In genomic region chr2:130852521-130853115, GRCh38 we compare ENCODE assay signal across 15 cellular contexts.
"Had no signal": no experiment of that assay in that cellular context is flagged by ENCODE, and none has a peak within 500 bp of the region (broad histone marks: within the 10 kb centered on the region; RNA-seq: fewer than 3 reads in every experiment).

No MANE protein-coding gene starts in this region.

- H3K27me3 ChIP-seq: colonic mucosa, neural progenitor cell, pancreas had no signal

- H2AFZ ChIP-seq: neural progenitor cell had no signal

- H3K9me3 ChIP-seq: colonic mucosa, left lung, pancreas, thoracic aorta had no signal

- DNase-seq: activated CD4-positive, alpha-beta T cell treated with anti-CD3 and anti-CD28 coated beads for 48 hours; activated CD8-positive, alpha-beta T cell treated with anti-CD3 and anti-CD28 coated beads for 36 hours; activated effector memory CD4-positive, alpha-beta T cell treated with Interleukin-2 at 50 U/mL for 16 hours; activated naive CD4-positive, alpha-beta T cell treated with anti-CD3 and anti-CD28 coated beads, Interleukin-2, amount 50 U/mL, for 16 hours; activated T-cell treated with anti-CD3 and anti-CD28 coated beads, Interleukin-2, amount 50 U/mL, for 4 hours; colonic mucosa; hippocampal formation; mammary epithelial cell; stimulated activated CD4-positive, alpha-beta T cell treated with anti-CD3 and anti-CD28 coated beads, Interleukin-12 subunit alpha, Interleukin-12 subunit beta, amount 100 ng/mL, for 4 hours; stimulated activated CD4-positive, alpha-beta T cell treated with anti-CD3 and anti-CD28 coated beads, Interleukin-2, amount 100 ng/mL, for 24 hours; T1000 had no signal

- H3K4me1 ChIP-seq: colonic mucosa, left lung, neural progenitor cell, pancreas had no signal

- ATAC-seq: activated CD8-positive, alpha-beta T cell treated with anti-CD3 and anti-CD28 coated beads for 36 hours; activated T-cell treated with anti-CD3 and anti-CD28 coated beads, Interleukin-2, amount 50 U/mL, for 4 hours; left lung; pancreas had no signal

- H3K4me3 ChIP-seq: colonic mucosa, left lung, neural progenitor cell, pancreas, thoracic aorta had no signal

- H3K4me2 ChIP-seq: neural progenitor cell had no signal

- H3K36me3 ChIP-seq: colonic mucosa, left lung, neural progenitor cell, pancreas, thoracic aorta had no signal

- H3K27ac ChIP-seq: colonic mucosa, left lung, neural progenitor cell, pancreas, thoracic aorta had no signal

- H3K9ac ChIP-seq: neural progenitor cell had no signal
